ENCODE assay signal across 8 cellular contexts in genomic region chr22:36369922-36370781, GRCh38. TPM values are rescaled to one million over a fixed set of nuclear protein-coding genes. Genes with fewer than 3 reads are reported as not detected.
DNase-seq lines count a peak whose midpoint lies in the region; ATAC-seq and TF ChIP-seq lines count a peak whose summit lies in the region.

No MANE protein-coding gene starts in this region.

- TF ChIP-seq CTCF in SK-N-SH (IDR thresholded peaks at IDR 0.05): no peak

- H3K79me2 ChIP-seq in SK-N-SH (ENCODE audit: insufficient read depth): peaks cover 100% of the 10 kb centered on the region

- peak; percentile 36 for ATAC-seq in naive thymus-derived CD4-positive, alpha-beta T cell
- no peak for ATAC-seq in HG03108 (IDR thresholded peaks at IDR 0.05; ENCODE audit: unreplicated experiment)

- WGBS in SK-N-SH (ENCODE audit: low lambda C conversion rate): 77% methylated on average over 11 of the region's 11 CpGs

- no peaks in the 10 kb centered on the region for H3K9me2 ChIP-seq in SK-N-SH

- intact Hi-C loops in naive thymus-derived CD4-positive, alpha-beta T cell (cut with micrococcal nuclease): loop anchor here (1.0 to 5.0 kb wide), 2 partner anchors 9 to 82 kb away; no protein-coding TSS in a partner anchor

- H3K4me1 Mint-ChIP-seq in naive thymus-derived CD4-positive, alpha-beta T cell: peaks cover 81 to 100% (median 93%) of the 10 kb centered on the region in 7 donors

- H3K9me3 ChIP-seq in HUES48 (ENCODE audit: control insufficient read depth, insufficient read depth, low read length) (no peaks in the 10 kb centered on the region), SK-N-SH (no peaks in the 10 kb centered on the region)
- no peaks in the 10 kb centered on the region for H3K9me3 ChIP-seq in effector memory CD4-positive, alpha-beta T cell (ENCODE audit: control insufficient read depth, low read length)
- H3K9me3 ChIP-seq in naive thymus-derived CD4-positive, alpha-beta T cell (ENCODE audit: control insufficient read depth in 2 of 3, low read length in 3 of 3): no peaks in the 10 kb centered on the region

- TF ChIP-seq RAD21 in SK-N-SH (IDR thresholded peaks at IDR 0.05; ENCODE audit: low read length): no peak

- peaks cover 0 to 38% (median 20%) of the 10 kb centered on the region in 5 donors for H3K36me3 Mint-ChIP-seq in naive thymus-derived CD4-positive, alpha-beta T cell

- peaks cover 100% of the 10 kb centered on the region for H4K20me1 ChIP-seq in SK-N-SH (ENCODE audit: insufficient read depth)

- peak overlapping the region; percentile 93 to 99 (median 97) for H3K27ac Mint-ChIP-seq in naive thymus-derived CD4-positive, alpha-beta T cell

- TF ChIP-seq EP300 in SK-N-SH (IDR thresholded peaks at IDR 0.05; ENCODE audit: borderline replicate concordance in 1 of 2, low read depth in 1 of 2, low read length in 1 of 2): no peak

- CTCF ChIA-PET in SK-N-SH (lab: Yijun Ruan, JAX): interaction anchor here (0.6 to 1.6 kb wide), 8 partner anchors 12 to 1139 kb away, joined by 3 to 6 read pairs (median 3); no protein-coding TSS in a partner anchor
- CTCF ChIA-PET in naive thymus-derived CD4-positive, alpha-beta T cell (lab: Charles Lee): interaction anchor here (0.8 to 2.3 kb wide), 6 partner anchors 9 to 101 kb away, joined by 3 to 7 read pairs (median 4); no protein-coding TSS in a partner anchor

- no peaks in the 10 kb centered on the region for H3K27me3 ChIP-seq in HUES48 (ENCODE audit: control insufficient read depth, insufficient read depth, low read length)
- no peaks in the 10 kb centered on the region for H3K27me3 ChIP-seq in SK-N-SH (ENCODE audit: insufficient read depth)
- no peaks in the 10 kb centered on the region for H3K27me3 ChIP-seq in effector memory CD4-positive, alpha-beta T cell (replicated peaks; ENCODE audit: control insufficient read depth, insufficient read depth, low read length, poor library complexity, severe bottlenecking)
- H3K27me3 ChIP-seq in naive thymus-derived CD4-positive, alpha-beta T cell (ENCODE audit: control insufficient read depth in 2 of 2, insufficient read depth in 2 of 2, low read length in 2 of 2): no peaks in the 10 kb centered on the region

- no peaks in the 10 kb centered on the region for H3K9me3 Mint-ChIP-seq in naive thymus-derived CD4-positive, alpha-beta T cell

- H3K27me3 Mint-ChIP-seq in naive thymus-derived CD4-positive, alpha-beta T cell: no peaks in the 10 kb centered on the region

- H3K36me3 ChIP-seq in HUES48 (ENCODE audit: control insufficient read depth, insufficient read depth, low read length) (no peaks in the 10 kb centered on the region), SK-N-SH (replicated peaks in 1 of 2; ENCODE audit: control insufficient read depth in 1 of 2, insufficient read depth in 2 of 2, low read length in 1 of 2) (peaks cover 6 to 17% of the 10 kb centered on the region in 2 experiments)
- peaks cover 10% of the 10 kb centered on the region for H3K36me3 ChIP-seq in effector memory CD4-positive, alpha-beta T cell (ENCODE audit: control insufficient read depth, insufficient read depth, low read length)
- peaks cover 0 to 17% (median 11%) of the 10 kb centered on the region in 3 experiments for H3K36me3 ChIP-seq in naive thymus-derived CD4-positive, alpha-beta T cell (ENCODE audit: control insufficient read depth in 2 of 3, insufficient read depth in 3 of 3, low read length in 3 of 3)

- H3K4me3 Mint-ChIP-seq in naive thymus-derived CD4-positive, alpha-beta T cell: peak overlapping the region; percentile 81 to 93 (median 87)

- H3K9ac ChIP-seq in HUES48 (ENCODE audit: low read depth, low read length) (no peak overlapping the region), SK-N-SH (no peak overlapping the region)

- H3K4me3 ChIP-seq in HUES48 (ENCODE audit: low read depth, low read length): no peak overlapping the region
- no peak overlapping the region for H3K4me3 ChIP-seq in SK-N-SH (ENCODE audit: low read depth in 2 of 2, low read length in 1 of 2)
- peak overlapping the region; percentile 36 for H3K4me3 ChIP-seq in effector memory CD4-positive, alpha-beta T cell (ENCODE audit: insufficient read depth, low read depth, low read length, poor library complexity, severe bottlenecking)
- peak overlapping the region; percentile 43 for H3K4me3 ChIP-seq in naive thymus-derived CD4-positive, alpha-beta T cell (ENCODE audit: low read length)

- peaks cover 80% of the 10 kb centered on the region for H3F3A ChIP-seq in SK-N-SH (replicated peaks; ENCODE audit: insufficient read depth)

- H3K27ac ChIP-seq in HUES48 (ENCODE audit: low read depth, low read length) (peak overlapping the region; percentile 92), SK-N-SH (ENCODE audit: low read depth in 2 of 2, low read length in 1 of 2) (peak overlapping the region; percentile 84)
- H3K27ac ChIP-seq in effector memory CD4-positive, alpha-beta T cell (ENCODE audit: insufficient read depth, low read length, poor library complexity, severe bottlenecking): peak overlapping the region; percentile 91
- peak overlapping the region; percentile 93 for H3K27ac ChIP-seq in naive thymus-derived CD4-positive, alpha-beta T cell (ENCODE audit: low read depth, low read length)

- POLR2A ChIA-PET in SK-N-SH (lab: Yijun Ruan, JAX): no interaction called here
- POLR2A ChIA-PET in naive thymus-derived CD4-positive, alpha-beta T cell (lab: Charles Lee): interaction anchor here (2.0 to 47.8 kb wide), 3 partner anchors 1 to 42 kb away, joined by 10 to 1512 read pairs (median 1512); partner anchors contain the start of gene MYH9

- H2AFZ ChIP-seq in SK-N-SH (ENCODE audit: low read depth): no peak overlapping the region

- peak; percentile 11 to 16 for DNase-seq in AML-193 (lab: John Stamatoyannopoulos, UW)
- DNase-seq in SK-N-SH: no peak
- DNase-seq in effector memory CD4-positive, alpha-beta T cell: no peak
- DNase-seq in naive thymus-derived CD4-positive, alpha-beta T cell: peak in 1 of 9 donors; percentile 48
- no peak for DNase-seq in stimulated activated CD4-positive, alpha-beta T cell treated with anti-CD3 and anti-CD28 coated beads, Interleukin-2, amount 100 ng/mL, for 24 hours
- no peak for DNase-seq in ureter (ENCODE audit: low spot score)

- peak overlapping the region; percentile 66 for H3K4me2 ChIP-seq in SK-N-SH

- peaks cover 68% of the 10 kb centered on the region for H3K4me1 ChIP-seq in HUES48 (ENCODE audit: control insufficient read depth, insufficient read depth, low read length)
- peaks cover 46 to 82% of the 10 kb centered on the region in 2 experiments for H3K4me1 ChIP-seq in SK-N-SH (ENCODE audit: control insufficient read depth in 1 of 2, insufficient read depth in 2 of 2, low read depth in 1 of 2, low read length in 1 of 2)
- peaks cover 99% of the 10 kb centered on the region for H3K4me1 ChIP-seq in effector memory CD4-positive, alpha-beta T cell (ENCODE audit: control insufficient read depth, insufficient read depth, low read length, poor library complexity, severe bottlenecking)
- peaks cover 97 to 99% of the 10 kb centered on the region in 2 donors for H3K4me1 ChIP-seq in naive thymus-derived CD4-positive, alpha-beta T cell (ENCODE audit: control insufficient read depth in 2 of 2, insufficient read depth in 2 of 2, low read length in 2 of 2)

TF ChIP-seq in SK-N-SH, 30 proteins besides CTCF, POLR2A, EP300 and RAD21:
- peak; percentile 43; the same call in 1 of the 2 replicates for TF ChIP-seq NFIC (IDR thresholded peaks at IDR 0.05; ENCODE audit: borderline replicate concordance)
- TF ChIP-seq IRF3 (IDR thresholded peaks at IDR 0.05; ENCODE audit: low read depth, low read length): no peak

RNA-seq across cellular contexts. Expression of gene MYH9, which starts 17.6 kb away (rescaled TPM):
- 202 and 303 TPM in 2 replicates for polyA plus RNA-seq in SK-N-SH (2012; rRNA removed)
- polyA plus RNA-seq in SK-N-SH (2012; cell fraction: cytosol; rRNA removed): 181 and 225 TPM in 2 replicates
- 401 and 439 TPM in 2 replicates for polyA plus RNA-seq in SK-N-SH (2012; cell fraction: nucleus; rRNA removed)
- total RNA-seq in naive thymus-derived CD4-positive, alpha-beta T cell: 100 to 1,000 TPM; 650 to 900 (median 803) TPM
- polyA plus RNA-seq in naive thymus-derived CD4-positive, alpha-beta T cell: 100 to 1,000 TPM in 1 of 2 donors, 10 to 100 TPM in 1; 95.5 to 501 TPM
- total RNA-seq in ureter: 810 TPM

Comparison
In these comparisons a context has a peak if more than half of its experiments do, and no peak if none do; other contexts are left out.
1. DNase-seq: peak in AML-193 (2 of 2); none in SK-N-SH (single experiment), effector memory CD4-positive, alpha-beta T cell (0 of 3), stimulated activated CD4-positive, alpha-beta T cell treated with anti-CD3 and anti-CD28 coated beads, Interleukin-2, amount 100 ng/mL, for 24 hours (0 of 2) and ureter (single experiment).
2. H3K4me3 ChIP-seq: peak in effector memory CD4-positive, alpha-beta T cell (single experiment) and naive thymus-derived CD4-positive, alpha-beta T cell (single experiment); none in HUES48 (single experiment) and SK-N-SH (0 of 2).
3. Peak in every context shown above with its lines, with median percentiles within 50 percentile points of each other: H3K27ac ChIP-seq.